Comparison of ENCODE assay signal across 29 cellular contexts in genomic region chr5:167576928-167577327, GRCh38.
DNase-seq lines count a peak whose midpoint lies in the region; ATAC-seq and TF ChIP-seq lines count a peak whose summit lies in the region.
"Had no signal": no experiment of that assay in that cellular context is flagged by ENCODE, and none has a peak within 500 bp of the region (broad histone marks: within the 10 kb centered on the region; RNA-seq: fewer than 3 reads in every experiment).

No MANE protein-coding gene starts in this region.

- H4K20me1 ChIP-seq in GM23338 (replicated peaks; ENCODE audit: insufficient read depth), result no peaks in the 10 kb centered on the region

- no peaks in the 10 kb centered on the region for H3K36me3 Mint-ChIP-seq in GM23338 (ENCODE audit: low read depth)
- no peaks in the 10 kb centered on the region for H3K36me3 Mint-ChIP-seq in type B pancreatic cell
- H3K36me3 Mint-ChIP-seq: activated naive CD4-positive, alpha-beta T cell treated with anti-CD3 and anti-CD28 coated beads, Interleukin-2, amount 50 U/mL, for 24 hours; immature natural killer cell had no signal

- H3K27ac Mint-ChIP-seq in GM23338, result peak overlapping the region; percentile 94
- H3K27ac Mint-ChIP-seq in type B pancreatic cell, result no peak overlapping the region
- H3K27ac Mint-ChIP-seq: activated CD4-positive, alpha-beta T cell treated with anti-CD3 and anti-CD28 coated beads for 36 hours; activated naive CD4-positive, alpha-beta T cell treated with anti-CD3 and anti-CD28 coated beads, Interleukin-2, amount 50 U/mL, for 24 hours; activated T-helper 17 cell treated with anti-CD3 and anti-CD28 coated beads, Interleukin-2, amount 50 U/mL, for 72 hours; CD4-positive, alpha-beta T cell; immature natural killer cell; progenitor cell of endocrine pancreas had no signal

- H3K27ac ChIP-seq in GM23338 (ENCODE audit: low read depth), result peak overlapping the region; percentile 29; the same call in 1 of the 2 replicates
- peak overlapping the region; percentile 84 for H3K27ac ChIP-seq in SK-N-MC
- no peak overlapping the region for H3K27ac ChIP-seq in iPS-20b (ENCODE audit: low read length)
- H3K27ac ChIP-seq: gastroesophageal sphincter, hepatocyte, KMS-11, sigmoid colon had no signal

- H3K27me3 ChIP-seq in GM23338 (ENCODE audit: insufficient read depth) (peaks cover 6% of the 10 kb centered on the region; the same call in 1 of the 2 replicates), iPS-20b (ENCODE audit: insufficient read depth, low read length) (peaks cover 18% of the 10 kb centered on the region)

- peaks cover 51% of the 10 kb centered on the region for H3K4me1 Mint-ChIP-seq in GM23338
- peaks cover 26% of the 10 kb centered on the region for H3K4me1 Mint-ChIP-seq in type B pancreatic cell (ENCODE audit: unreplicated experiment)
- H3K4me1 Mint-ChIP-seq: immature natural killer cell had no signal

- H3K4me1 ChIP-seq in GM23338 (ENCODE audit: insufficient read depth) (peaks cover 45% of the 10 kb centered on the region), iPS-20b (ENCODE audit: insufficient read depth, low read length) (peaks cover 40% of the 10 kb centered on the region)

- DNase-seq in GM23338 (ENCODE audit: low spot score) (peak; percentile 46), SK-N-MC (ENCODE audit: low read depth, low spot score) (no peak), type B pancreatic cell (ENCODE audit: extremely low spot score, unreplicated experiment) (no peak), T-helper 2 cell (no peak)
- DNase-seq: activated CD4-positive, alpha-beta T cell treated with anti-CD3 and anti-CD28 coated beads for 36 hours; amniotic stem cell; CD4-positive, alpha-beta T cell; DND-41; GOT3; immature natural killer cell; left cardiac atrium; mammary epithelial cell; NCI-H1417; NCI-H2081 treated with DMSO at 0.1 percent for 48 hours; NCI-H226; SHP77 treated with DMSO at 0.1 percent for 48 hours; sigmoid colon; stimulated activated CD4-positive, alpha-beta T cell treated with anti-CD3 and anti-CD28 coated beads, Interleukin-4, amount 100 ng/mL, for 24 hours; T-helper 9 cell had no signal

- H3F3A ChIP-seq in GM23338 (replicated peaks; ENCODE audit: low read depth), result no peaks in the 10 kb centered on the region

- no peaks in the 10 kb centered on the region for H3K9me2 ChIP-seq in GM23338 (ENCODE audit: insufficient read depth)

- H3K4me3 ChIP-seq in GM23338, result no peak overlapping the region
- H3K4me3 ChIP-seq in SK-N-MC, result peak overlapping the region; percentile 90
- no peak overlapping the region for H3K4me3 ChIP-seq in iPS-20b (ENCODE audit: low read length)
- H3K4me3 ChIP-seq: gastroesophageal sphincter, hepatocyte, sigmoid colon had no signal

- ATAC-seq in GM23338 (no peak; the same call in 2 of the 3 replicates), HG02840 (IDR thresholded peaks at IDR 0.05; ENCODE audit: low FRiP score, unreplicated experiment) (no peak), GM18858 (IDR thresholded peaks at IDR 0.05; ENCODE audit: unreplicated experiment) (no peak)
- ATAC-seq: activated CD4-positive, alpha-beta T cell treated with anti-CD3 and anti-CD28 coated beads for 36 hours; activated T-helper 17 cell treated with anti-CD3 and anti-CD28 coated beads, Interleukin-2, amount 50 U/mL, for 72 hours; gastroesophageal sphincter; left cardiac atrium had no signal

- no peaks in the 10 kb centered on the region for H3K36me3 ChIP-seq in GM23338 (ENCODE audit: insufficient read depth)
- no peaks in the 10 kb centered on the region for H3K36me3 ChIP-seq in SK-N-MC (ENCODE audit: insufficient read depth, low read length)
- no peaks in the 10 kb centered on the region for H3K36me3 ChIP-seq in iPS-20b (ENCODE audit: insufficient read depth, low read depth, low read length)
- H3K36me3 ChIP-seq: gastroesophageal sphincter, sigmoid colon, tibial nerve had no signal

- H3K9ac ChIP-seq in SK-N-MC (ENCODE audit: insufficient read length) (peak overlapping the region; percentile 80), iPS-20b (ENCODE audit: low read depth, low read length) (peak overlapping the region; percentile 13; the same call in 1 of the 2 replicates)
- H3K9ac ChIP-seq: KMS-11 had no signal

- no peaks in the 10 kb centered on the region for H3K9me3 Mint-ChIP-seq in GM23338
- H3K9me3 Mint-ChIP-seq in type B pancreatic cell, result no peaks in the 10 kb centered on the region
- H3K9me3 Mint-ChIP-seq: activated naive CD4-positive, alpha-beta T cell treated with anti-CD3 and anti-CD28 coated beads, Interleukin-2, amount 50 U/mL, for 24 hours; activated T-helper 17 cell treated with anti-CD3 and anti-CD28 coated beads, Interleukin-2, amount 50 U/mL, for 72 hours; CD4-positive, alpha-beta T cell had no signal

- peak overlapping the region; percentile 19 for H3K4me2 ChIP-seq in GM23338
- H3K4me2 ChIP-seq: hepatocyte, KMS-11 had no signal

- no peaks in the 10 kb centered on the region for H3K79me2 ChIP-seq in GM23338 (replicated peaks; ENCODE audit: insufficient read depth)
- H3K79me2 ChIP-seq: hepatocyte had no signal

- H3K4me3 Mint-ChIP-seq in GM23338 (peak overlapping the region; percentile 55), type B pancreatic cell (peak overlapping the region; percentile 53)
- H3K4me3 Mint-ChIP-seq: activated CD4-positive, alpha-beta T cell treated with anti-CD3 and anti-CD28 coated beads for 36 hours; activated naive CD4-positive, alpha-beta T cell treated with anti-CD3 and anti-CD28 coated beads, Interleukin-2, amount 50 U/mL, for 24 hours; activated T-helper 17 cell treated with anti-CD3 and anti-CD28 coated beads, Interleukin-2, amount 50 U/mL, for 72 hours; CD4-positive, alpha-beta T cell; immature natural killer cell had no signal

- no peak overlapping the region for H2AFZ ChIP-seq in GM23338
- H2AFZ ChIP-seq: hepatocyte had no signal

- TF ChIP-seq CTCF in GM23338 (conservative IDR thresholded peaks at IDR 0.05; ENCODE audit: low read depth in 2 of 2) (no peak), type B pancreatic cell (conservative IDR thresholded peaks at IDR 0.05) (no peak)

- H3K9me3 ChIP-seq in SK-N-MC (ENCODE audit: low read depth, low read length), result no peaks in the 10 kb centered on the region
- H3K9me3 ChIP-seq in iPS-20b (ENCODE audit: insufficient read depth, low read depth, low read length), result no peaks in the 10 kb centered on the region
- H3K9me3 ChIP-seq: gastroesophageal sphincter, sigmoid colon, tibial nerve had no signal

- H3K27me3 Mint-ChIP-seq in GM23338 (ENCODE audit: insufficient read depth, low read depth, poor library complexity) (peaks cover 14% of the 10 kb centered on the region), type B pancreatic cell (peaks cover 51% of the 10 kb centered on the region)

TF ChIP-seq in GM23338, 12 proteins besides CTCF, POLR2A, EP300 and RAD21 (continues in another document):
- no peak for TF ChIP-seq EZH2 (IDR thresholded peaks at IDR 0.05; ENCODE audit: low read depth, unreplicated experiment)
